25 cellular contexts compared by ENCODE assay signal in the genomic region with DNA sequence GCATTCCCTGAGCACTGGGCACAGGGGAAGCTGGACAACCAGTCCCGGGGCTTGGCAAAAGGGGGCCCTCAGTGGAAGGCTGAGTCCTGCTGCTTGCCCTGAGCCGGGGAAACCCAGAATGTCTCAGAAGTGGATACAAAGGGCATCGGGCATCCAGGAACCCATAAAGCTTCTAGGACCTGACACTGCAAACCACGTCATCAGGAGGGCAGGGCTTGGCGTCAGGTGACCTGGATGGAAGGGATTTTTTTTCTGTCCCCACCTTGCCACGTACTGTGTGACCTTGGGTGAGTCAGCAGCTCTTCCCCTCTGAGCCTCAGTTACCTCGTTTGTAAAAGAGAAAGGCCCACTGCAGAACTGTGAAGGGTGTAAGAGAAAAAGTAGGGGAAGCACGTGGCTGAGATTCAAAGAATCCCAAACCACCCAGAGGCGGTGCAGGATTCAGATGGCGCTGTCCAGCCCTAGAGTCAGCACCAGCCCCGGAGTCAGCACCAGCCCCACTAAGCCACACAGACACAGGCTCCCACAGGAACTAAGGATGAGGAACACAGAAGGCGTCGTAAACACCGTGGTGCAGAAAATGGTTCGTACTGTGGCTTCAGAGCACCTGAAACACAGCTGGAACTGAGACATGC. TPM values are rescaled to one million over a fixed set of nuclear protein-coding genes. Genes with fewer than 3 reads are reported as not detected.
DNase-seq lines count a peak whose midpoint lies in the region; ATAC-seq and TF ChIP-seq lines count a peak whose summit lies in the region.
"Had no signal": no experiment of that assay in that cellular context is flagged by ENCODE, and none has a peak within 500 bp of the region (broad histone marks: within the 10 kb centered on the region; RNA-seq: fewer than 3 reads in every experiment).

No MANE protein-coding gene starts in this region.

- BruUV-seq in MCF 10A (replicated peaks; lab: Mats Ljungman, UMichigan) (no TSS peak), Panc1 (replicated peaks; lab: Mats Ljungman, UMichigan) (no TSS peak)

- no peaks in the 10 kb centered on the region for H3K27me3 ChIP-seq in breast epithelium
- H3K27me3 ChIP-seq in Panc1 (ENCODE audit: control insufficient read depth, insufficient read depth, low read length): no peaks in the 10 kb centered on the region
- H3K27me3 ChIP-seq: gastrocnemius medialis had no signal

- DNase-seq in MCF 10A (ENCODE audit: unreplicated experiment) (peak; percentile 26), breast epithelium (ENCODE audit: low spot score in 2 of 2) (no peak), Panc1 (ENCODE audit: low read depth, low spot score) (no peak), islet precursor cell (peak; percentile 55), chondrocyte (ENCODE audit: low spot score) (no peak), caudate nucleus (lab: John Stamatoyannopoulos, UW) (no peak), OCI-M2 (lab: John Stamatoyannopoulos, UW; ENCODE audit: unreplicated experiment) (no peak)
- no peak for DNase-seq in effector memory CD8-positive, alpha-beta T cell
- DNase-seq: activated B cell treated with CpG ODN at 0.5 μM for 24 hours; activated T-cell treated with anti-CD3 and anti-CD28 coated beads, Interleukin-2, amount 50 U/mL, for 4 hours; C1 segment of cervical spinal cord; effector CD4-positive, alpha-beta T cell; gastrocnemius medialis; H9; KBM-7; kidney glomerular epithelial cell; mammary epithelial cell; NCI-H146; NCI-H510A treated with DMSO at 0.1 percent for 48 hours; retina; RPMI8226; stimulated activated CD4-positive, alpha-beta T cell treated with anti-CD3 and anti-CD28 coated beads, Interleukin-4, amount 100 ng/mL, for 4 hours; T1000 had no signal

- H3K4me3 ChIP-seq in breast epithelium (no peak overlapping the region), Panc1 (ENCODE audit: low read depth in 2 of 2, low read length in 2 of 2) (no peak overlapping the region)
- H3K4me3 ChIP-seq: gastrocnemius medialis, SK-N-MC had no signal

- H3K9me3 Mint-ChIP-seq in MCF 10A (ENCODE audit: unreplicated experiment) (peaks cover 10% of the 10 kb centered on the region), chondrocyte (ENCODE audit: low read depth) (peaks cover 4% of the 10 kb centered on the region)
- H3K9me3 Mint-ChIP-seq in effector memory CD8-positive, alpha-beta T cell: peaks cover 0 to 4% of the 10 kb centered on the region in 2 donors

- H3K4me3 Mint-ChIP-seq in MCF 10A (ENCODE audit: unreplicated experiment) (no peak overlapping the region), chondrocyte (ENCODE audit: unreplicated experiment) (no peak overlapping the region)
- H3K4me3 Mint-ChIP-seq in effector memory CD8-positive, alpha-beta T cell: no peak overlapping the region
- H3K4me3 Mint-ChIP-seq: activated B cell treated with CpG ODN at 0.5 μM for 24 hours; activated naive CD4-positive, alpha-beta T cell treated with anti-CD3 and anti-CD28 coated beads, Interleukin-2, amount 50 U/mL, for 24 hours; activated T-cell treated with anti-CD3 and anti-CD28 coated beads, Interleukin-2, amount 50 U/mL, for 4 hours; H9 had no signal

- intact Hi-C loops in MCF 10A (cut with micrococcal nuclease): no loop called here
- intact Hi-C loops in breast epithelium (cut with DNase I; ENCODE audit: low total_unique reads): no loop called here
- intact Hi-C loops in Panc1 (cut with micrococcal nuclease; ENCODE audit: unreplicated experiment): no loop called here

- 0 out of 2 replicates have a peak, but pooled peaks have one; percentile 34 for ATAC-seq in Panc1
- ATAC-seq in effector memory CD8-positive, alpha-beta T cell (replicated peaks): no peak
- ATAC-seq: activated T-cell treated with anti-CD3 and anti-CD28 coated beads, Interleukin-2, amount 50 U/mL, for 4 hours; gastrocnemius medialis had no signal

- H3K4me1 Mint-ChIP-seq in MCF 10A (ENCODE audit: insufficient read depth, unreplicated experiment): peaks cover 11% of the 10 kb centered on the region
- H3K4me1 Mint-ChIP-seq in effector memory CD8-positive, alpha-beta T cell (ENCODE audit: low read depth in 2 of 2): no peaks in the 10 kb centered on the region
- H3K4me1 Mint-ChIP-seq in chondrocyte (ENCODE audit: low read depth): peaks cover 8% of the 10 kb centered on the region
- H3K4me1 Mint-ChIP-seq: activated B cell treated with CpG ODN at 0.5 μM for 24 hours; activated naive CD4-positive, alpha-beta T cell treated with anti-CD3 and anti-CD28 coated beads, Interleukin-2, amount 50 U/mL, for 24 hours had no signal

- in situ Hi-C loops in Panc1 (cut with HindIII; ENCODE audit: low pct_unique_long_range_greater_than_20kb, low sequenced_read_pairs): no loop called here

- H3K9me3 ChIP-seq in breast epithelium (no peaks in the 10 kb centered on the region), Panc1 (ENCODE audit: control insufficient read depth, insufficient read depth, low read depth, low read length) (no peaks in the 10 kb centered on the region)
- H3K9me3 ChIP-seq: gastrocnemius medialis had no signal

- POLR2A ChIA-PET in MCF 10A (lab: Yijun Ruan, JAX): no interaction called here
- POLR2A ChIA-PET in Panc1 (lab: Charles Lee): no interaction called here

- H3K4me1 ChIP-seq in breast epithelium (no peaks in the 10 kb centered on the region), Panc1 (ENCODE audit: control insufficient read depth, insufficient read depth, low read length) (no peaks in the 10 kb centered on the region)
- H3K4me1 ChIP-seq: gastrocnemius medialis had no signal

- no peak for TF ChIP-seq POLR2A in breast epithelium (IDR thresholded peaks at IDR 0.05)

- H3K27ac ChIP-seq in breast epithelium (no peak overlapping the region), Panc1 (ENCODE audit: low read length) (no peak overlapping the region), caudate nucleus (ENCODE audit: low read depth, low read length) (no peak overlapping the region)
- H3K27ac ChIP-seq: gastrocnemius medialis, SK-N-MC had no signal

- CTCF ChIA-PET in MCF 10A (lab: Yijun Ruan, JAX) (interaction anchor here (0.5 to 1.0 kb wide), 2 partner anchors 200 to 201 kb away, joined by 3 to 5 read pairs; no protein-coding TSS in a partner anchor), Panc1 (lab: Charles Lee) (no interaction called here)

- TF ChIP-seq CTCF in MCF 10A (IDR thresholded peaks at IDR 0.05; ENCODE audit: unreplicated experiment) (no peak), breast epithelium (IDR thresholded peaks at IDR 0.05) (no peak), Panc1 (IDR thresholded peaks at IDR 0.05) (no peak), chondrocyte (IDR thresholded peaks at IDR 0.05) (no peak)

- H3K27me3 Mint-ChIP-seq in MCF 10A (ENCODE audit: insufficient read depth, unreplicated experiment): no peaks in the 10 kb centered on the region
- H3K27me3 Mint-ChIP-seq in effector memory CD8-positive, alpha-beta T cell: no peaks in the 10 kb centered on the region
- no peaks in the 10 kb centered on the region for H3K27me3 Mint-ChIP-seq in chondrocyte (ENCODE audit: low read depth)
- H3K27me3 Mint-ChIP-seq: activated B cell treated with CpG ODN at 0.5 μM for 24 hours; activated naive CD4-positive, alpha-beta T cell treated with anti-CD3 and anti-CD28 coated beads, Interleukin-2, amount 50 U/mL, for 24 hours had no signal

- H3K36me3 Mint-ChIP-seq in MCF 10A (ENCODE audit: insufficient read depth, unreplicated experiment) (no peaks in the 10 kb centered on the region), chondrocyte (ENCODE audit: low read depth) (peaks cover 2% of the 10 kb centered on the region)
- no peaks in the 10 kb centered on the region for H3K36me3 Mint-ChIP-seq in effector memory CD8-positive, alpha-beta T cell (ENCODE audit: insufficient read depth)

- H3K36me3 ChIP-seq in breast epithelium: no peaks in the 10 kb centered on the region
- no peaks in the 10 kb centered on the region for H3K36me3 ChIP-seq in Panc1 (ENCODE audit: control insufficient read depth, insufficient read depth, low read length)
- H3K36me3 ChIP-seq: gastrocnemius medialis had no signal

- no peak overlapping the region for H3K27ac Mint-ChIP-seq in MCF 10A (ENCODE audit: low read depth, unreplicated experiment)
- H3K27ac Mint-ChIP-seq in effector memory CD8-positive, alpha-beta T cell: no peak overlapping the region
- H3K27ac Mint-ChIP-seq in chondrocyte (ENCODE audit: unreplicated experiment): no peak overlapping the region
- H3K27ac Mint-ChIP-seq: activated B cell treated with CpG ODN at 0.5 μM for 24 hours; activated naive CD4-positive, alpha-beta T cell treated with anti-CD3 and anti-CD28 coated beads, Interleukin-2, amount 50 U/mL, for 24 hours; H9 had no signal

RNA-seq across cellular contexts. Expression of a gene that starts 53.7 kb away (rescaled TPM):
- total RNA-seq in MCF 10A (2022): 5.7 and 5.8 TPM in 2 replicates
- 1 to 10 TPM in 2 of 3 donors, not detected in 1; 2.0 to 3.8 TPM for total RNA-seq in breast epithelium
- 6.0 TPM for total RNA-seq in Panc1 (2021; ENCODE audit: unreplicated experiment)
- polyA plus RNA-seq in Panc1 (2012; ENCODE audit: insufficient read length): 10.0 TPM
- 6.9 to 8.8 TPM (median 7.2 TPM) in 3 replicates for total RNA-seq in chondrocyte

Comparison
In these comparisons a context has a peak if more than half of its experiments do, and no peak if none do; other contexts are left out.
1. DNase-seq: peak in MCF 10A (single experiment) and islet precursor cell (single experiment); none in breast epithelium (0 of 2), Panc1 (single experiment), effector memory CD8-positive, alpha-beta T cell (0 of 3), chondrocyte (single experiment), caudate nucleus (0 of 61) and OCI-M2 (single experiment).